8 cellular contexts compared by ENCODE assay signal in genomic region chr17:8120520-8121443, GRCh38. TPM values are rescaled to one million over a fixed set of nuclear protein-coding genes. Genes with fewer than 3 reads are reported as not detected.
DNase-seq lines count a peak whose midpoint lies in the region; ATAC-seq, FAIRE-seq and TF ChIP-seq lines count a peak whose summit lies in the region.

No MANE protein-coding gene starts in this region.

- peak; percentile 83 for DNase-seq in Caki2 (ENCODE audit: low read depth)
- DNase-seq in HTR-8/SVneo (ENCODE audit: insufficient read length, low spot score), result peak; percentile 54
- DNase-seq in RPMI8226, result peak; percentile 90
- DNase-seq in activated gamma-delta T cell treated with anti-CD3 and anti-CD28 coated beads, Interleukin-2, amount 50 U/mL, for 16 hours (ENCODE audit: low read depth), result peak; percentile 46
- DNase-seq in ovary, result peak; percentile 54 to 74 (median 74)
- peak; percentile 51 for DNase-seq in urothelium cell line (ENCODE audit: low spot score)

- TF ChIP-seq EP300 in gastroesophageal sphincter (IDR thresholded peaks at IDR 0.05) (no peak), ovary (IDR thresholded peaks at IDR 0.05) (no peak)

- no peak for FAIRE-seq in HTR-8/SVneo (lab: Jason Lieb, UNC)
- FAIRE-seq in urothelium cell line (lab: Jason Lieb, UNC), result no peak

- WGBS in gastroesophageal sphincter (ENCODE audit: low coverage in 1 of 2), 2 donors, result 1% methylated on average over 35 of the region's 41 CpGs
- 0 to 1% (median 1%) methylated on average over 41 of the region's 41 CpGs for WGBS in ovary, 3 donors

- TF ChIP-seq CTCF in gastroesophageal sphincter (IDR thresholded peaks at IDR 0.05) (peak in 3 of 4 experiments; percentile 11 to 31 (median 15)), ovary (IDR thresholded peaks at IDR 0.05) (peak in 2 of 3 donors; percentile 28 to 54)

- in situ Hi-C loops in Caki2 (cut with HindIII; ENCODE audit: low pct_unique_long_range_greater_than_20kb, low sequenced_read_pairs), result no loop called here

- H3K27ac ChIP-seq in gastroesophageal sphincter, result peak overlapping the region in 3 of 4 donors; percentile 76 to 81 (median 79)
- peak overlapping the region; percentile 26 to 43 for H3K27ac ChIP-seq in ovary

- H3K27me3 ChIP-seq in gastroesophageal sphincter (peaks cover 78% of the 10 kb centered on the region), ovary (no peaks in the 10 kb centered on the region)

- H3K9me3 ChIP-seq in gastroesophageal sphincter, result no peaks in the 10 kb centered on the region
- no peaks in the 10 kb centered on the region for H3K9me3 ChIP-seq in ovary

- intact Hi-C loops in ovary (cut with DNase I), result loop anchor here in 3 of 4 donors (2.0 to 10.0 kb wide), 5 partner anchors 57 to 104 kb away; partner anchors contain the start of gene TMEM107 (in 1 of the 3)

- ATAC-seq in gastroesophageal sphincter (no peak), HG03460 (IDR thresholded peaks at IDR 0.05; ENCODE audit: unreplicated experiment) (no peak)

- TF ChIP-seq POLR2A in gastroesophageal sphincter (IDR thresholded peaks at IDR 0.05) (no peak), ovary (IDR thresholded peaks at IDR 0.05) (no peak)

- H3K4me3 ChIP-seq in gastroesophageal sphincter (peak overlapping the region in 1 of 2 donors; percentile 75), ovary (peak overlapping the region; percentile 51)

- peaks cover 2 to 80% (median 68%) of the 10 kb centered on the region in 3 donors for H3K4me1 ChIP-seq in gastroesophageal sphincter
- peaks cover 20% of the 10 kb centered on the region for H3K4me1 ChIP-seq in ovary (ENCODE audit: insufficient read depth)

- H3K36me3 ChIP-seq in gastroesophageal sphincter (no peaks in the 10 kb centered on the region), ovary (no peaks in the 10 kb centered on the region)

RNA-seq across cellular contexts. Expression of gene ALOXE3, which starts 2.5 kb away (rescaled TPM):
- total RNA-seq in Caki2 (2014; rRNA removed; shearing (Covaris generic); ENCODE audit: low replicate concordance), result not detected in 2 replicates
- total RNA-seq in gastroesophageal sphincter, result under 1 TPM in 1 of 4 donors, not detected in 3; 0.37 TPM
- total RNA-seq in ovary, result not detected
- under 1 TPM in 1 of 2 donors, not detected in 1; 0.07 TPM for polyA plus RNA-seq in ovary

RNA-seq across cellular contexts. Expression of gene HES7, which starts 3.1 kb away (rescaled TPM):
- total RNA-seq in Caki2 (2014; rRNA removed; shearing (Covaris generic); ENCODE audit: low replicate concordance), result 5.3 TPM in 1 of 2 replicates, not detected in the other
- under 1 TPM in 2 of 4 donors, not detected in 2; 0.89 to 0.94 TPM for total RNA-seq in gastroesophageal sphincter
- under 1 TPM in 6 of 7 donors, not detected in 1; 0.11 to 0.97 (median 0.81) TPM for total RNA-seq in ovary
- under 1 TPM in 1 of 2 donors, not detected in 1; 0.25 TPM for polyA plus RNA-seq in ovary

RNA-seq across cellular contexts. Expression of gene PER1, which starts 31.4 kb away (rescaled TPM):
- total RNA-seq in Caki2 (2014; rRNA removed; shearing (Covaris generic); ENCODE audit: low replicate concordance), result 3.2 and 5.6 TPM in 2 replicates
- 100 to 1,000 TPM in 3 of 4 donors, 10 to 100 TPM in 1; 67.1 to 188 (median 136) TPM for total RNA-seq in gastroesophageal sphincter
- total RNA-seq in ovary, result 100 to 1,000 TPM in 6 of 7 donors, 10 to 100 TPM in 1; 74.9 to 394 (median 165) TPM
- 100 to 1,000 TPM in 1 of 2 donors, 10 to 100 TPM in 1; 12.8 to 164 TPM for polyA plus RNA-seq in ovary

RNA-seq across cellular contexts. Expression of gene ALOX12B, which starts 33.3 kb away (rescaled TPM):
- total RNA-seq in Caki2 (2014; rRNA removed; shearing (Covaris generic); ENCODE audit: low replicate concordance), result 0.74 TPM in 1 of 2 replicates, not detected in the other
- total RNA-seq in gastroesophageal sphincter, result under 1 TPM in 1 of 4 donors, not detected in 3; 0.17 TPM
- total RNA-seq in ovary, result under 1 TPM in 1 of 7 donors, not detected in 6; 0.70 TPM
- not detected for polyA plus RNA-seq in ovary

RNA-seq across cellular contexts. Expression of gene VAMP2, which starts 42.0 kb away (rescaled TPM):
- total RNA-seq in Caki2 (2014; rRNA removed; shearing (Covaris generic); ENCODE audit: low replicate concordance), result 0.09 TPM in 1 of 2 replicates, not detected in the other
- total RNA-seq in gastroesophageal sphincter, result 10 to 100 TPM; 14.6 to 39.8 (median 33.4) TPM
- 100 to 1,000 TPM in 4 of 7 donors, 10 to 100 TPM in 3; 35.5 to 147 (median 118) TPM for total RNA-seq in ovary
- 100 to 1,000 TPM in 1 of 2 donors, 10 to 100 TPM in 1; 99.2 to 233 TPM for polyA plus RNA-seq in ovary

Comparison
In these comparisons a context has a peak if more than half of its experiments do, and no peak if none do; other contexts are left out.
1. RNA of gene PER1, which starts 31.4 kb away (total RNA-seq): 74.9 to 394 TPM in ovary and 67.1 to 188 TPM in gastroesophageal sphincter; 3.2 to 5.6 TPM in Caki2; every median in the first group is over 10 times any median in the second.
2. Peak in every context shown above with its lines, with median percentiles within 50 percentile points of each other: DNase-seq.